ENCODE assay signal across 8 cellular contexts in genomic region chr2:11248-11941, GRCh38. TPM values are rescaled to one million over a fixed set of nuclear protein-coding genes. Genes with fewer than 3 reads are reported as not detected.
DNase-seq lines count a peak whose midpoint lies in the region; ATAC-seq and TF ChIP-seq lines count a peak whose summit lies in the region.

No MANE protein-coding gene starts in this region.

- peak; percentile 14 for DNase-seq in DMS 273 treated with DMSO at 0.1 percent for 48 hours (lab: John Stamatoyannopoulos, UW)
- DNase-seq in NCI-H460 (ENCODE audit: extremely low read depth, low read depth) = peak; percentile 42
- peak; percentile 44 for DNase-seq in activated T-cell treated with anti-CD3 and anti-CD28 coated beads, Interleukin-2, amount 50 U/mL, for 4 hours
- no peak for DNase-seq in fibroblast of the aortic adventitia (ENCODE audit: low read depth)
- peak; percentile 41 for DNase-seq in progenitor cell of endocrine pancreas (ENCODE audit: low spot score, unreplicated experiment)

- peaks cover 1% of the 10 kb centered on the region for H3K4me1 Mint-ChIP-seq in activated T-cell treated with anti-CD3 and anti-CD28 coated beads, Interleukin-2, amount 50 U/mL, for 4 hours (ENCODE audit: low read depth)
- H3K4me1 Mint-ChIP-seq in progenitor cell of endocrine pancreas (ENCODE audit: low read depth) = peaks cover 9% of the 10 kb centered on the region

- no peak overlapping the region for H3K4me3 Mint-ChIP-seq in activated T-cell treated with anti-CD3 and anti-CD28 coated beads, Interleukin-2, amount 50 U/mL, for 4 hours
- H3K4me3 Mint-ChIP-seq in progenitor cell of endocrine pancreas (ENCODE audit: low read depth) = peak overlapping the region; percentile 49

- no peaks in the 10 kb centered on the region for H3K9me3 Mint-ChIP-seq in activated T-cell treated with anti-CD3 and anti-CD28 coated beads, Interleukin-2, amount 50 U/mL, for 4 hours
- H3K9me3 Mint-ChIP-seq in progenitor cell of endocrine pancreas (ENCODE audit: low read depth) = peaks cover 3% of the 10 kb centered on the region

- no peak overlapping the region for H3K4me3 ChIP-seq in fibroblast of the aortic adventitia (ENCODE audit: low read depth, low read length)

- H3K27me3 Mint-ChIP-seq in activated T-cell treated with anti-CD3 and anti-CD28 coated beads, Interleukin-2, amount 50 U/mL, for 4 hours (ENCODE audit: low read depth) = no peaks in the 10 kb centered on the region
- H3K27me3 Mint-ChIP-seq in progenitor cell of endocrine pancreas = peaks cover 13% of the 10 kb centered on the region

- no peak overlapping the region for H3K27ac Mint-ChIP-seq in progenitor cell of endocrine pancreas

- TF ChIP-seq CTCF in fibroblast of the aortic adventitia (IDR thresholded peaks at IDR 0.05; ENCODE audit: insufficient read depth, low read length) (peak; percentile 29), progenitor cell of endocrine pancreas (IDR thresholded peaks at IDR 0.05; ENCODE audit: unreplicated experiment) (peak; percentile 78)

- ATAC-seq in activated T-cell treated with anti-CD3 and anti-CD28 coated beads, Interleukin-2, amount 50 U/mL, for 4 hours = peak; percentile 62 to 72
- ATAC-seq in HG02970 (IDR thresholded peaks at IDR 0.05; ENCODE audit: low FRiP score, unreplicated experiment) (no peak), GM21717 (IDR thresholded peaks at IDR 0.05; ENCODE audit: unreplicated experiment) (no peak), HG02884 (IDR thresholded peaks at IDR 0.05; ENCODE audit: unreplicated experiment) (no peak)

- H3K36me3 Mint-ChIP-seq in activated T-cell treated with anti-CD3 and anti-CD28 coated beads, Interleukin-2, amount 50 U/mL, for 4 hours (ENCODE audit: insufficient read depth) = no peaks in the 10 kb centered on the region
- no peaks in the 10 kb centered on the region for H3K36me3 Mint-ChIP-seq in progenitor cell of endocrine pancreas (ENCODE audit: insufficient read depth)

RNA-seq across cellular contexts. Expression of gene FAM110C, which starts 34.9 kb away (rescaled TPM):
- total RNA-seq in NCI-H460 (2014; rRNA removed; shearing (Covaris generic)) = 0.32 and 0.62 TPM in 2 replicates
- 1.4 TPM in 1 of 2 replicates, not detected in the other for polyA plus RNA-seq in NCI-H460 (2014; cell fraction: nucleus; rRNA removed)
- under 1 TPM; 0.20 to 0.40 (median 0.24) TPM for total RNA-seq in activated T-cell treated with anti-CD3 and anti-CD28 coated beads, Interleukin-2, amount 50 U/mL, for 4 hours
- not detected in 2 replicates for total RNA-seq in fibroblast of the aortic adventitia (ENCODE audit: low replicate concordance)
- 4.2 and 5.1 TPM in 2 replicates for total RNA-seq in progenitor cell of endocrine pancreas

Comparison
In these comparisons a context has a peak if more than half of its experiments do, and no peak if none do; other contexts are left out.
1. ATAC-seq: peak in activated T-cell treated with anti-CD3 and anti-CD28 coated beads, Interleukin-2, amount 50 U/mL, for 4 hours (2 of 2); none in HG02970 (single experiment), GM21717 (single experiment) and HG02884 (single experiment).